Comparison of ENCODE assay signal across 1 cellular context in the genomic region with DNA sequence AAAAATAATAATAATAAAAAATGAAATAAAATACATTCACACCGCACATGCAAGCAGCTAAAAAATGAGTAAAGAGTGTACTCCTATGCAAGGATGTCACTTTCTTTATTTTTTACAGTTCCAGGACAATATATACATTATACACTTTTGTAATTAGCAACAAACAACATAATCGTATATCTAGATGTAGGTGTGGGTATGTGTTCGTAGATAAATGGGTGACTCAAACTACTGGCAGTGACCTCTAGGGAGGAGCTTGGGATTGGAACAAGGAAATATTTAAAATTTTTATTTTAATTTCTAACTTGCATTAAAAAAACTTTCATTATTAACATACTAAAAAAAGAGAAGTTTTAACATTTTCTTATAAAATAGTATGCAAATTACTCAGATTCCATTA.
TF ChIP-seq lines count a peak whose summit lies in the region.

No MANE protein-coding gene starts in this region.

TF ChIP-seq in K562, 482 proteins besides CTCF, POLR2A, EP300 and RAD21 (continued from another document and continues in another):
- TF ChIP-seq, protein P1, sequence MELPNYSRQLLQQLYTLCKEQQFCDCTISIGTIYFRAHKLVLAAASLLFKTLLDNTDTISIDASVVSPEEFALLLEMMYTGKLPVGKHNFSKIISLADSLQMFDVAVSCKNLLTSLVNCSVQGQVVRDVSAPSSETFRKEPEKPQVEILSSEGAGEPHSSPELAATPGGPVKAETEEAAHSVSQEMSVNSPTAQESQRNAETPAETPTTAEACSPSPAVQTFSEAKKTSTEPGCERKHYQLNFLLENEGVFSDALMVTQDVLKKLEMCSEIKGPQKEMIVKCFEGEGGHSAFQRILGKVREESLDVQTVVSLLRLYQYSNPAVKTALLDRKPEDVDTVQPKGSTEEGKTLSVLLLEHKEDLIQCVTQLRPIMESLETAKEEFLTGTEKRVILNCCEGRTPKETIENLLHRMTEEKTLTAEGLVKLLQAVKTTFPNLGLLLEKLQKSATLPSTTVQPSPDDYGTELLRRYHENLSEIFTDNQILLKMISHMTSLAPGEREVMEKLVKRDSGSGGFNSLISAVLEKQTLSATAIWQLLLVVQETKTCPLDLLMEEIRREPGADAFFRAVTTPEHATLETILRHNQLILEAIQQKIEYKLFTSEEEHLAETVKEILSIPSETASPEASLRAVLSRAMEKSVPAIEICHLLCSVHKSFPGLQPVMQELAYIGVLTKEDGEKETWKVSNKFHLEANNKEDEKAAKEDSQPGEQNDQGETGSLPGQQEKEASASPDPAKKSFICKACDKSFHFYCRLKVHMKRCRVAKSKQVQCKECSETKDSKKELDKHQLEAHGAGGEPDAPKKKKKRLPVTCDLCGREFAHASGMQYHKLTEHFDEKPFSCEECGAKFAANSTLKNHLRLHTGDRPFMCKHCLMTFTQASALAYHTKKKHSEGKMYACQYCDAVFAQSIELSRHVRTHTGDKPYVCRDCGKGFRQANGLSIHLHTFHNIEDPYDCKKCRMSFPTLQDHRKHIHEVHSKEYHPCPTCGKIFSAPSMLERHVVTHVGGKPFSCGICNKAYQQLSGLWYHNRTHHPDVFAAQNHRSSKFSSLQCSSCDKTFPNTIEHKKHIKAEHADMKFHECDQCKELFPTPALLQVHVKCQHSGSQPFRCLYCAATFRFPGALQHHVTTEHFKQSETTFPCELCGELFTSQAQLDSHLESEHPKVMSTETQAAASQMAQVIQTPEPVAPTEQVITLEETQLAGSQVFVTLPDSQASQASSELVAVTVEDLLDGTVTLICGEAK (IDR thresholded peaks at IDR 0.05), result no peak
- TF ChIP-seq, protein P1 (CRISPR knock-in tag; IDR thresholded peaks at IDR 0.05), result no peak
- no peak for TF ChIP-seq ZBED1 (IDR thresholded peaks at IDR 0.05)
- TF ChIP-seq SAFB (IDR thresholded peaks at IDR 0.05; ENCODE audit: borderline replicate concordance, low read depth, low read length), result no peak
- TF ChIP-seq, protein P2, sequence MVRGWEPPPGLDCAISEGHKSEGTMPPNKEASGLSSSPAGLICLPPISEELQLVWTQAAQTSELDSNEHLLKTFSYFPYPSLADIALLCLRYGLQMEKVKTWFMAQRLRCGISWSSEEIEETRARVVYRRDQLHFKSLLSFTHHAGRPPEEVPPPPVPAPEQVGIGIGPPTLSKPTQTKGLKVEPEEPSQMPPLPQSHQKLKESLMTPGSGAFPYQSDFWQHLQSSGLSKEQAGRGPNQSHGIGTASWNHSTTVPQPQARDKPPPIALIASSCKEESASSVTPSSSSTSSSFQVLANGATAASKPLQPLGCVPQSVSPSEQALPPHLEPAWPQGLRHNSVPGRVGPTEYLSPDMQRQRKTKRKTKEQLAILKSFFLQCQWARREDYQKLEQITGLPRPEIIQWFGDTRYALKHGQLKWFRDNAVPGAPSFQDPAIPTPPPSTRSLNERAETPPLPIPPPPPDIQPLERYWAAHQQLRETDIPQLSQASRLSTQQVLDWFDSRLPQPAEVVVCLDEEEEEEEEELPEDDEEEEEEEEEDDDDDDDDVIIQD (CRISPR knock-in tag; IDR thresholded peaks at IDR 0.05), result no peak
- no peak for TF ChIP-seq SETDB1 (IDR thresholded peaks at IDR 0.05; ENCODE audit: low read length)
- TF ChIP-seq PYGO2 (tag; IDR thresholded peaks at IDR 0.05), result no peak
- TF ChIP-seq, protein P3, sequence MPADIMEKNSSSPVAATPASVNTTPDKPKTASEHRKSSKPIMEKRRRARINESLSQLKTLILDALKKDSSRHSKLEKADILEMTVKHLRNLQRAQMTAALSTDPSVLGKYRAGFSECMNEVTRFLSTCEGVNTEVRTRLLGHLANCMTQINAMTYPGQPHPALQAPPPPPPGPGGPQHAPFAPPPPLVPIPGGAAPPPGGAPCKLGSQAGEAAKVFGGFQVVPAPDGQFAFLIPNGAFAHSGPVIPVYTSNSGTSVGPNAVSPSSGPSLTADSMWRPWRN (IDR thresholded peaks at IDR 0.05; ENCODE audit: low read depth), result no peak
- TF ChIP-seq, protein P4, sequence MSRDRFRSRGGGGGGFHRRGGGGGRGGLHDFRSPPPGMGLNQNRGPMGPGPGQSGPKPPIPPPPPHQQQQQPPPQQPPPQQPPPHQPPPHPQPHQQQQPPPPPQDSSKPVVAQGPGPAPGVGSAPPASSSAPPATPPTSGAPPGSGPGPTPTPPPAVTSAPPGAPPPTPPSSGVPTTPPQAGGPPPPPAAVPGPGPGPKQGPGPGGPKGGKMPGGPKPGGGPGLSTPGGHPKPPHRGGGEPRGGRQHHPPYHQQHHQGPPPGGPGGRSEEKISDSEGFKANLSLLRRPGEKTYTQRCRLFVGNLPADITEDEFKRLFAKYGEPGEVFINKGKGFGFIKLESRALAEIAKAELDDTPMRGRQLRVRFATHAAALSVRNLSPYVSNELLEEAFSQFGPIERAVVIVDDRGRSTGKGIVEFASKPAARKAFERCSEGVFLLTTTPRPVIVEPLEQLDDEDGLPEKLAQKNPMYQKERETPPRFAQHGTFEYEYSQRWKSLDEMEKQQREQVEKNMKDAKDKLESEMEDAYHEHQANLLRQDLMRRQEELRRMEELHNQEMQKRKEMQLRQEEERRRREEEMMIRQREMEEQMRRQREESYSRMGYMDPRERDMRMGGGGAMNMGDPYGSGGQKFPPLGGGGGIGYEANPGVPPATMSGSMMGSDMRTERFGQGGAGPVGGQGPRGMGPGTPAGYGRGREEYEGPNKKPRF (IDR thresholded peaks at IDR 0.05; ENCODE audit: low read depth, low read length), result no peak
- TF ChIP-seq CCNT2 (IDR thresholded peaks at IDR 0.05; ENCODE audit: borderline replicate concordance, extremely low read depth, insufficient read length, low read depth, low read length), result no peak
- TF ChIP-seq HSF4 (CRISPR knock-in tag; IDR thresholded peaks at IDR 0.05; ENCODE audit: borderline replicate concordance), result no peak
- TF ChIP-seq ZNF165 (CRISPR knock-in tag; IDR thresholded peaks at IDR 0.05; ENCODE audit: borderline replicate concordance), result no peak
- TF ChIP-seq, protein P5, sequence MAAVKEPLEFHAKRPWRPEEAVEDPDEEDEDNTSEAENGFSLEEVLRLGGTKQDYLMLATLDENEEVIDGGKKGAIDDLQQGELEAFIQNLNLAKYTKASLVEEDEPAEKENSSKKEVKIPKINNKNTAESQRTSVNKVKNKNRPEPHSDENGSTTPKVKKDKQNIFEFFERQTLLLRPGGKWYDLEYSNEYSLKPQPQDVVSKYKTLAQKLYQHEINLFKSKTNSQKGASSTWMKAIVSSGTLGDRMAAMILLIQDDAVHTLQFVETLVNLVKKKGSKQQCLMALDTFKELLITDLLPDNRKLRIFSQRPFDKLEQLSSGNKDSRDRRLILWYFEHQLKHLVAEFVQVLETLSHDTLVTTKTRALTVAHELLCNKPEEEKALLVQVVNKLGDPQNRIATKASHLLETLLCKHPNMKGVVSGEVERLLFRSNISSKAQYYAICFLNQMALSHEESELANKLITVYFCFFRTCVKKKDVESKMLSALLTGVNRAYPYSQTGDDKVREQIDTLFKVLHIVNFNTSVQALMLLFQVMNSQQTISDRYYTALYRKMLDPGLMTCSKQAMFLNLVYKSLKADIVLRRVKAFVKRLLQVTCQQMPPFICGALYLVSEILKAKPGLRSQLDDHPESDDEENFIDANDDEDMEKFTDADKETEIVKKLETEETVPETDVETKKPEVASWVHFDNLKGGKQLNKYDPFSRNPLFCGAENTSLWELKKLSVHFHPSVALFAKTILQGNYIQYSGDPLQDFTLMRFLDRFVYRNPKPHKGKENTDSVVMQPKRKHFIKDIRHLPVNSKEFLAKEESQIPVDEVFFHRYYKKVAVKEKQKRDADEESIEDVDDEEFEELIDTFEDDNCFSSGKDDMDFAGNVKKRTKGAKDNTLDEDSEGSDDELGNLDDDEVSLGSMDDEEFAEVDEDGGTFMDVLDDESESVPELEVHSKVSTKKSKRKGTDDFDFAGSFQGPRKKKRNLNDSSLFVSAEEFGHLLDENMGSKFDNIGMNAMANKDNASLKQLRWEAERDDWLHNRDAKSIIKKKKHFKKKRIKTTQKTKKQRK (IDR thresholded peaks at IDR 0.05; ENCODE audit: borderline replicate concordance, low read depth, low read length), result no peak
- TF ChIP-seq, protein P6, sequence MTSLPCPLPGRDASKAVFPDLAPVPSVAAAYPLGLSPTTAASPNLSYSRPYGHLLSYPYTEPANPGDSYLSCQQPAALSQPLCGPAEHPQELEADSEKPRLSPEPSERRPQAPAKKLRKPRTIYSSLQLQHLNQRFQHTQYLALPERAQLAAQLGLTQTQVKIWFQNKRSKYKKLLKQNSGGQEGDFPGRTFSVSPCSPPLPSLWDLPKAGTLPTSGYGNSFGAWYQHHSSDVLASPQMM (CRISPR knock-in tag; IDR thresholded peaks at IDR 0.05), result no peak
- no peak for TF ChIP-seq SIN3A (IDR thresholded peaks at IDR 0.05; ENCODE audit: borderline replicate concordance in 2 of 2, control insufficient read depth in 1 of 2, low read depth in 2 of 2, low read length in 2 of 2)
- no peak for TF ChIP-seq FUS (optimal IDR thresholded peaks at IDR 0.05; ENCODE audit: low read depth, low read length)
- no peak for TF ChIP-seq MCM5 (IDR thresholded peaks at IDR 0.05; ENCODE audit: low read depth)
- no peak for TF ChIP-seq GTF2E2 (tag; IDR thresholded peaks at IDR 0.05)
- TF ChIP-seq LARP7 (IDR thresholded peaks at IDR 0.05), result no peak
- TF ChIP-seq JUND (IDR thresholded peaks at IDR 0.05; ENCODE audit: borderline replicate concordance, low read depth, low read length), result peak; percentile 58; the same call in 1 of the 2 replicates
- TF ChIP-seq JUND (tag; IDR thresholded peaks at IDR 0.05; ENCODE audit: borderline replicate concordance, low read depth, low read length), result no peak
- no peak for TF ChIP-seq CREBBP (IDR thresholded peaks at IDR 0.05; ENCODE audit: low read depth, low read length)
- TF ChIP-seq NR2C1 (IDR thresholded peaks at IDR 0.05), result no peak
- no peak for TF ChIP-seq NR2C1 (tag; IDR thresholded peaks at IDR 0.05)
- TF ChIP-seq BCL6 (CRISPR knock-in tag; IDR thresholded peaks at IDR 0.05), result no peak
- 0 out of 2 replicates have a peak, but pooled peaks have one; percentile 17 for TF ChIP-seq CBFA2T3 (IDR thresholded peaks at IDR 0.05)
- no peak for TF ChIP-seq TCF7L2 (IDR thresholded peaks at IDR 0.05; ENCODE audit: low read depth, low read length)
- TF ChIP-seq SRF (CRISPR knock-in tag; IDR thresholded peaks at IDR 0.05), result no peak
- no peak for TF ChIP-seq SRSF1 (IDR thresholded peaks at IDR 0.05; ENCODE audit: low read depth, low read length)
- no peak for TF ChIP-seq STAT5A (IDR thresholded peaks at IDR 0.05; ENCODE audit: borderline replicate concordance, low read length)
- TF ChIP-seq ARHGAP35 (IDR thresholded peaks at IDR 0.05; ENCODE audit: partially characterized antibody), result no peak
- no peak for TF ChIP-seq SRSF7 (optimal IDR thresholded peaks at IDR 0.05; ENCODE audit: low read depth, low read length)
- 0 out of 2 replicates have a peak, but pooled peaks have one; percentile 23 for TF ChIP-seq TCF3 (CRISPR knock-in tag; IDR thresholded peaks at IDR 0.05)
- TF ChIP-seq ZFX (CRISPR knock-in tag; IDR thresholded peaks at IDR 0.05), result no peak
- no peak for TF ChIP-seq ZC3H4 (CRISPR knock-in tag; IDR thresholded peaks at IDR 0.05; ENCODE audit: borderline replicate concordance)
- no peak for TF ChIP-seq ZNF232 (CRISPR knock-in tag; IDR thresholded peaks at IDR 0.05)
- no peak for TF ChIP-seq NFATC3 (IDR thresholded peaks at IDR 0.05)
- TF ChIP-seq ZNF175 (CRISPR knock-in tag; IDR thresholded peaks at IDR 0.05; ENCODE audit: low read depth), result no peak
- TF ChIP-seq, protein P7, sequence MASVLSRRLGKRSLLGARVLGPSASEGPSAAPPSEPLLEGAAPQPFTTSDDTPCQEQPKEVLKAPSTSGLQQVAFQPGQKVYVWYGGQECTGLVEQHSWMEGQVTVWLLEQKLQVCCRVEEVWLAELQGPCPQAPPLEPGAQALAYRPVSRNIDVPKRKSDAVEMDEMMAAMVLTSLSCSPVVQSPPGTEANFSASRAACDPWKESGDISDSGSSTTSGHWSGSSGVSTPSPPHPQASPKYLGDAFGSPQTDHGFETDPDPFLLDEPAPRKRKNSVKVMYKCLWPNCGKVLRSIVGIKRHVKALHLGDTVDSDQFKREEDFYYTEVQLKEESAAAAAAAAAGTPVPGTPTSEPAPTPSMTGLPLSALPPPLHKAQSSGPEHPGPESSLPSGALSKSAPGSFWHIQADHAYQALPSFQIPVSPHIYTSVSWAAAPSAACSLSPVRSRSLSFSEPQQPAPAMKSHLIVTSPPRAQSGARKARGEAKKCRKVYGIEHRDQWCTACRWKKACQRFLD (CRISPR knock-in tag; IDR thresholded peaks at IDR 0.05), result no peak
- no peak for TF ChIP-seq RHOXF2B (CRISPR knock-in tag; conservative IDR thresholded peaks at IDR 0.05)
- TF ChIP-seq, protein P8, sequence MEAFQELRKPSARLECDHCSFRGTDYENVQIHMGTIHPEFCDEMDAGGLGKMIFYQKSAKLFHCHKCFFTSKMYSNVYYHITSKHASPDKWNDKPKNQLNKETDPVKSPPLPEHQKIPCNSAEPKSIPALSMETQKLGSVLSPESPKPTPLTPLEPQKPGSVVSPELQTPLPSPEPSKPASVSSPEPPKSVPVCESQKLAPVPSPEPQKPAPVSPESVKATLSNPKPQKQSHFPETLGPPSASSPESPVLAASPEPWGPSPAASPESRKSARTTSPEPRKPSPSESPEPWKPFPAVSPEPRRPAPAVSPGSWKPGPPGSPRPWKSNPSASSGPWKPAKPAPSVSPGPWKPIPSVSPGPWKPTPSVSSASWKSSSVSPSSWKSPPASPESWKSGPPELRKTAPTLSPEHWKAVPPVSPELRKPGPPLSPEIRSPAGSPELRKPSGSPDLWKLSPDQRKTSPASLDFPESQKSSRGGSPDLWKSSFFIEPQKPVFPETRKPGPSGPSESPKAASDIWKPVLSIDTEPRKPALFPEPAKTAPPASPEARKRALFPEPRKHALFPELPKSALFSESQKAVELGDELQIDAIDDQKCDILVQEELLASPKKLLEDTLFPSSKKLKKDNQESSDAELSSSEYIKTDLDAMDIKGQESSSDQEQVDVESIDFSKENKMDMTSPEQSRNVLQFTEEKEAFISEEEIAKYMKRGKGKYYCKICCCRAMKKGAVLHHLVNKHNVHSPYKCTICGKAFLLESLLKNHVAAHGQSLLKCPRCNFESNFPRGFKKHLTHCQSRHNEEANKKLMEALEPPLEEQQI (IDR thresholded peaks at IDR 0.05), result peak; percentile 48; the same call in 1 of the 2 replicates
